In genomic region chr3:64932016-64932518, GRCh38 we compare ENCODE assay signal across 17 cellular contexts.
DNase-seq lines count a peak whose midpoint lies in the region; ATAC-seq and TF ChIP-seq lines count a peak whose summit lies in the region.
"Had no signal": no experiment of that assay in that cellular context is flagged by ENCODE, and none has a peak within 500 bp of the region (broad histone marks: within the 10 kb centered on the region; RNA-seq: fewer than 3 reads in every experiment).

No MANE protein-coding gene starts in this region.

- intact Hi-C loops in upper lobe of right lung (cut with DNase I): no loop called here

- ATAC-seq in foreskin keratinocyte: no peak
- peak; percentile 13 for ATAC-seq in upper lobe of right lung
- ATAC-seq in stimulated activated effector memory CD8-positive, alpha-beta T cell treated with anti-CD3 and anti-CD28 coated beads, Interleukin-12 subunit alpha, Interleukin-12 subunit beta, amount 100 ng/mL, for 72 hours: no peak
- ATAC-seq in GM18909 (IDR thresholded peaks at IDR 0.05; ENCODE audit: poor library complexity, unreplicated experiment): no peak

- no peaks in the 10 kb centered on the region for H3K79me2 ChIP-seq in osteoblast (ENCODE audit: insufficient read depth, low read length)

- no peak overlapping the region for H3K27ac Mint-ChIP-seq in stimulated activated effector memory CD8-positive, alpha-beta T cell treated with anti-CD3 and anti-CD28 coated beads, Interleukin-12 subunit alpha, Interleukin-12 subunit beta, amount 100 ng/mL, for 72 hours
- H3K27ac Mint-ChIP-seq: B cell; CD4-positive, alpha-beta memory T cell had no signal

- H3K9me3 ChIP-seq in BLaER1 treated with 17β-estradiol and CSF1 and Interleukin-3, amounts not matched to agents 10 nM and 100 nM (replicated peaks in 1 of 11): peaks cover 21 to 32% (median 27%) of the 10 kb centered on the region in 11 experiments
- no peaks in the 10 kb centered on the region for H3K9me3 ChIP-seq in osteoblast (ENCODE audit: low read depth, low read length)
- no peaks in the 10 kb centered on the region for H3K9me3 ChIP-seq in upper lobe of right lung

- TF ChIP-seq CTCF in foreskin keratinocyte (conservative IDR thresholded peaks at IDR 0.05) (no peak), osteoblast (IDR thresholded peaks at IDR 0.05; ENCODE audit: extremely low read depth, low read depth, low read length) (no peak), upper lobe of right lung (IDR thresholded peaks at IDR 0.05) (no peak)

- H3K4me3 ChIP-seq in BLaER1 treated with 17β-estradiol and CSF1 and Interleukin-3, amounts not matched to agents 10 nM and 100 nM: no peak overlapping the region
- H3K4me3 ChIP-seq in osteoblast (ENCODE audit: insufficient read depth, low read length) (no peak overlapping the region), upper lobe of right lung (no peak overlapping the region)
- H3K4me3 ChIP-seq: GM23248 had no signal

- H2AFZ ChIP-seq in osteoblast (ENCODE audit: low read length): no peak overlapping the region
- H2AFZ ChIP-seq: GM23248 had no signal

- H3K4me1 Mint-ChIP-seq in stimulated activated effector memory CD8-positive, alpha-beta T cell treated with anti-CD3 and anti-CD28 coated beads, Interleukin-12 subunit alpha, Interleukin-12 subunit beta, amount 100 ng/mL, for 72 hours: no peaks in the 10 kb centered on the region
- H3K4me1 Mint-ChIP-seq: B cell; CD4-positive, alpha-beta memory T cell had no signal

- peaks cover 8% of the 10 kb centered on the region for H3K9me3 Mint-ChIP-seq in stimulated activated effector memory CD8-positive, alpha-beta T cell treated with anti-CD3 and anti-CD28 coated beads, Interleukin-12 subunit alpha, Interleukin-12 subunit beta, amount 100 ng/mL, for 72 hours

- 0 out of 22 replicates have a peak, but pooled peaks cover 0 to 7% (median 0%) of the 10 kb centered on the region in 11 experiments for H3K36me3 ChIP-seq in BLaER1 treated with 17β-estradiol and CSF1 and Interleukin-3, amounts not matched to agents 10 nM and 100 nM
- H3K36me3 ChIP-seq in osteoblast (ENCODE audit: insufficient read depth, low read length): no peaks in the 10 kb centered on the region
- H3K36me3 ChIP-seq in upper lobe of right lung: no peaks in the 10 kb centered on the region

- H3K36me3 Mint-ChIP-seq in stimulated activated effector memory CD8-positive, alpha-beta T cell treated with anti-CD3 and anti-CD28 coated beads, Interleukin-12 subunit alpha, Interleukin-12 subunit beta, amount 100 ng/mL, for 72 hours: no peaks in the 10 kb centered on the region
- H3K36me3 Mint-ChIP-seq: CD4-positive, alpha-beta memory T cell had no signal

- DNase-seq in foreskin keratinocyte: no peak
- DNase-seq in osteoblast (ENCODE audit: insufficient read length, low spot score, missing footprints): peak; percentile 10
- DNase-seq in upper lobe of right lung: no peak
- DNase-seq in stimulated activated effector memory CD8-positive, alpha-beta T cell treated with anti-CD3 and anti-CD28 coated beads, Interleukin-12 subunit alpha, Interleukin-12 subunit beta, amount 100 ng/mL, for 72 hours (ENCODE audit: low spot score in 2 of 2): no peak
- DNase-seq in NCI-H2081 (lab: John Stamatoyannopoulos, UW): no peak
- DNase-seq: C1 segment of cervical spinal cord; CD4-positive, alpha-beta memory T cell; COR-L47; DMS53; DMS79 treated with DMSO at 0.1 percent for 48 hours; GF-D8; GM23248; H7; HCEC 1CT had no signal

- no peaks in the 10 kb centered on the region for H3K27me3 ChIP-seq in BLaER1 treated with 17β-estradiol and CSF1 and Interleukin-3, amounts not matched to agents 10 nM and 100 nM
- H3K27me3 ChIP-seq in foreskin keratinocyte: no peaks in the 10 kb centered on the region
- H3K27me3 ChIP-seq in osteoblast (ENCODE audit: insufficient read depth, low read length): no peaks in the 10 kb centered on the region
- no peaks in the 10 kb centered on the region for H3K27me3 ChIP-seq in upper lobe of right lung

- no peak overlapping the region for H3K9ac ChIP-seq in BLaER1 treated with 17β-estradiol and CSF1 and Interleukin-3, amounts not matched to agents 10 nM and 100 nM
- H3K9ac ChIP-seq: GM23248 had no signal

- peak overlapping the region in 8 of 11 experiments; percentile 13 to 58 (median 29); a peak in 9 of 22 replicates for H3K4me2 ChIP-seq in BLaER1 treated with 17β-estradiol and CSF1 and Interleukin-3, amounts not matched to agents 10 nM and 100 nM
- H3K4me2 ChIP-seq in osteoblast (ENCODE audit: insufficient read depth, low read length): no peak overlapping the region

- peaks cover 0 to 16% (median 11%) of the 10 kb centered on the region in 10 experiments; a peak in 11 of 20 replicates for H3K4me1 ChIP-seq in BLaER1 treated with 17β-estradiol and CSF1 and Interleukin-3, amounts not matched to agents 10 nM and 100 nM
- peaks cover 13% of the 10 kb centered on the region for H3K4me1 ChIP-seq in foreskin keratinocyte
- H3K4me1 ChIP-seq in osteoblast (ENCODE audit: insufficient read depth, low read length): no peaks in the 10 kb centered on the region
- no peaks in the 10 kb centered on the region for H3K4me1 ChIP-seq in upper lobe of right lung

- no peak overlapping the region for H3K27ac ChIP-seq in BLaER1 treated with 17β-estradiol and CSF1 and Interleukin-3, amounts not matched to agents 10 nM and 100 nM
- H3K27ac ChIP-seq in foreskin keratinocyte (peak overlapping the region; percentile 64), osteoblast (ENCODE audit: low read depth, low read length) (no peak overlapping the region), upper lobe of right lung (no peak overlapping the region)
- H3K27ac ChIP-seq: GM23248 had no signal

- H4K20me1 ChIP-seq in BLaER1 treated with 17β-estradiol and CSF1 and Interleukin-3, amounts not matched to agents 10 nM and 100 nM: no peaks in the 10 kb centered on the region
- no peaks in the 10 kb centered on the region for H4K20me1 ChIP-seq in osteoblast (ENCODE audit: insufficient read depth, low read length)

- H3K4me3 Mint-ChIP-seq in stimulated activated effector memory CD8-positive, alpha-beta T cell treated with anti-CD3 and anti-CD28 coated beads, Interleukin-12 subunit alpha, Interleukin-12 subunit beta, amount 100 ng/mL, for 72 hours: no peak overlapping the region
- H3K4me3 Mint-ChIP-seq: B cell; CD4-positive, alpha-beta memory T cell had no signal
